ENCODE assay signal across 25 cellular contexts in genomic region chr12:62552906-62553556, GRCh38.
"Had no signal": no experiment of that assay in that cellular context is flagged by ENCODE, and none has a peak within 500 bp of the region (broad histone marks: within the 10 kb centered on the region; RNA-seq: fewer than 3 reads in every experiment).

No MANE protein-coding gene starts in this region.

- H3K27ac Mint-ChIP-seq: activated CD4-positive, alpha-beta memory T cell treated with anti-CD3 and anti-CD28 coated beads for 36 hours; activated naive CD4-positive, alpha-beta T cell treated with anti-CD3 and anti-CD28 coated beads, Interleukin-2, amount 10 ng/mL, durations not matched to agents 7 days and 5 days; endodermal cell; mesothelial cell of epicardium; stimulated activated naive CD8-positive, alpha-beta T cell treated with anti-CD3 and anti-CD28 coated beads, Interleukin-15, Interleukin-2, amounts not matched to agents 100 ng/mL and 50 ng/mL, for 24 hours; T-helper 1 cell treated with Interleukin-12 subunit alpha and Interleukin-12 subunit beta and Interleukin-4 antibody, amounts not matched to agents 30 μg/mL and 1 μg/mL, for 36 hours had no signal

- H3K27me3 Mint-ChIP-seq: activated CD4-positive, alpha-beta memory T cell treated with anti-CD3 and anti-CD28 coated beads for 36 hours; activated naive CD4-positive, alpha-beta T cell treated with anti-CD3 and anti-CD28 coated beads, Interleukin-2, amount 10 ng/mL, durations not matched to agents 7 days and 5 days; stimulated activated naive CD8-positive, alpha-beta T cell treated with anti-CD3 and anti-CD28 coated beads, Interleukin-15, Interleukin-2, amounts not matched to agents 100 ng/mL and 50 ng/mL, for 24 hours had no signal

- H3K9me3 Mint-ChIP-seq: activated CD4-positive, alpha-beta memory T cell treated with anti-CD3 and anti-CD28 coated beads for 36 hours; activated naive CD4-positive, alpha-beta T cell treated with anti-CD3 and anti-CD28 coated beads, Interleukin-2, amount 10 ng/mL, durations not matched to agents 7 days and 5 days; endodermal cell; natural killer cell; stimulated activated naive CD8-positive, alpha-beta T cell treated with anti-CD3 and anti-CD28 coated beads, Interleukin-15, Interleukin-2, amounts not matched to agents 100 ng/mL and 50 ng/mL, for 24 hours; T-helper 1 cell treated with Interleukin-12 subunit alpha and Interleukin-12 subunit beta and Interleukin-4 antibody, amounts not matched to agents 30 μg/mL and 1 μg/mL, for 36 hours had no signal

- H3K4me3 Mint-ChIP-seq: activated CD4-positive, alpha-beta memory T cell treated with anti-CD3 and anti-CD28 coated beads for 36 hours; activated naive CD4-positive, alpha-beta T cell treated with anti-CD3 and anti-CD28 coated beads, Interleukin-2, amount 10 ng/mL, durations not matched to agents 7 days and 5 days; endodermal cell; mesothelial cell of epicardium; natural killer cell; stimulated activated naive CD8-positive, alpha-beta T cell treated with anti-CD3 and anti-CD28 coated beads, Interleukin-15, Interleukin-2, amounts not matched to agents 100 ng/mL and 50 ng/mL, for 24 hours; T-helper 1 cell treated with Interleukin-12 subunit alpha and Interleukin-12 subunit beta and Interleukin-4 antibody, amounts not matched to agents 30 μg/mL and 1 μg/mL, for 36 hours had no signal

- H3K36me3 ChIP-seq: ovary had no signal

- H3K4me1 Mint-ChIP-seq: activated naive CD4-positive, alpha-beta T cell treated with anti-CD3 and anti-CD28 coated beads, Interleukin-2, amount 10 ng/mL, durations not matched to agents 7 days and 5 days; endodermal cell; mesothelial cell of epicardium; natural killer cell had no signal

- ATAC-seq: heart left ventricle, natural killer cell, psoas muscle, upper lobe of right lung had no signal

- H3K27me3 ChIP-seq: esophagus squamous epithelium, heart left ventricle, neutrophil, ovary, right atrium auricular region, thyroid gland, upper lobe of right lung had no signal

- DNase-seq: activated CD4-positive, alpha-beta memory T cell treated with anti-CD3 and anti-CD28 coated beads for 36 hours; activated CD4-positive, alpha-beta T cell treated with anti-CD3 and anti-CD28 coated beads for 48 hours; activated CD4-positive, CD25-positive, alpha-beta regulatory T cell; activated naive CD4-positive, alpha-beta T cell treated with anti-CD3 and anti-CD28 coated beads, Interleukin-2, amount 10 ng/mL, durations not matched to agents 7 days and 5 days; activated T-cell treated with anti-CD3 and anti-CD28 coated beads, Interleukin-2, amount 50 U/mL, for 48 hours; amygdala; cerebellar nuclear complex; cortex of kidney; endodermal cell; esophagus squamous epithelium; heart left ventricle; natural killer cell; ovary; psoas muscle; stimulated activated CD4-positive, alpha-beta T cell treated with anti-CD3 and anti-CD28 coated beads, Interleukin-12 subunit alpha, Interleukin-12 subunit beta, amount 100 ng/mL, for 4 hours; stimulated activated CD4-positive, alpha-beta T cell treated with anti-CD3 and anti-CD28 coated beads, Interleukin-4, amount 100 ng/mL, for 4 hours; substantia nigra; thyroid gland; upper lobe of right lung had no signal

- H3K27ac ChIP-seq: esophagus squamous epithelium, heart left ventricle, neutrophil, ovary, psoas muscle, right atrium auricular region, thyroid gland, upper lobe of right lung had no signal

- H3K4me1 ChIP-seq: esophagus squamous epithelium, heart left ventricle, psoas muscle, right atrium auricular region, thyroid gland, upper lobe of right lung had no signal

- H3K4me3 ChIP-seq: esophagus squamous epithelium, heart left ventricle, lung, ovary, psoas muscle, right atrium auricular region, thyroid gland, upper lobe of right lung had no signal

- H3K9me3 ChIP-seq: esophagus squamous epithelium, heart left ventricle, neutrophil, ovary, psoas muscle, right atrium auricular region, thyroid gland, upper lobe of right lung had no signal
